1 cellular context compared by ENCODE assay signal in the genomic region with DNA sequence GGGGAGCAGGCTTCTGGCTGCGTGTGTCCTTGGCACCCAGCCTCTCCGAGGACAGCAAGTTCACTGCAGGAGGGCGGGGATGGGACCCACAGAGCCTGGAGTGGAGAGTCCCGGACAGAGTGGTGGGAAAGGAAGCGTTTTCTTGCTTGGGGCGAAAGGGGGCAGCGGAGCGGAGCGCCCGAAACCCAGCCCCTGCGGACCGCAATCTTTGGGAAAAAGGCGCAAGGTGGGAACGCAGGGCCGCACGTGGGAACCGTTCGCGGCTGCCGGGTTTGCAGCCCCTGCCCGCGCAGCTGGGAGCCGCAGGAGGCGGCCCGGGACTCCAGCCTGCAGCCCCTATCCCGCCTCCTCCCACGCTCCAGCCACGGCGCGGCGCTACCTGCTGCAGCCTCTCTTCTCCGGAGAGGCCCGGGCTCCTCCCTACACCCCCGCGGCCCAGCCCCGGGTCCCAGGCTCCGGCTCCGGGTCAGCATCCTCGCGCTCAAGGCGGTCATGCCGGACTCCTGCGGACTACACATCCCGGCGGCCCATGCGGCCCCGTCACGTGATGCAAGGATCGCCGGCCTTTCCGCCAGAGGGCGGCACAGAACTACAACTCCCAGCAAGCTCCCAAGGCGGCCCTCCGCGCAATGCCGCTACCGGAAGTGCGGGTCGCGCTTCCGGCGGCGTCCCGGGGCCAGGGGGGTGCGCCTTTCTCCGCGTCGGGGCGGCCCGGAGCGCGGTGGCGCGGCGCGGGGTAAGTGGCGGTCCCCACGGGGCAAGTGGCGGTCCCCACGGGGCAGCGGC.
A peak's percentile ranks its signal among the peaks of the same experiment; 100 is the strongest.
TF ChIP-seq lines count a peak whose summit lies in the region.

NTHL1 (minus strand) TSS at position 505 of the 786 bp plus-strand sequence; CDS start at position 494, 11 bp downstream.
TSC2 (plus strand) TSS at position 656 of the 786 bp plus-strand sequence. CDS start 631 bp downstream, outside the sequence.

TF ChIP-seq in HepG2, 621 proteins besides CTCF, POLR2A, EP300 and RAD21 (continued from another document and continues in another):
- TF ChIP-seq NFIB (CRISPR knock-in tag; IDR thresholded peaks at IDR 0.05; ENCODE audit: borderline replicate concordance) (no peak), PHF20 (CRISPR knock-in tag; IDR thresholded peaks at IDR 0.05) (peak; percentile 84), ZBTB3 (CRISPR knock-in tag; IDR thresholded peaks at IDR 0.05; ENCODE audit: borderline replicate concordance, low read depth) (no peak), ZSCAN5A (CRISPR knock-in tag; IDR thresholded peaks at IDR 0.05; ENCODE audit: borderline replicate concordance) (no peak), CREB1 (IDR thresholded peaks at IDR 0.05) (peak; percentile 81), CREB1 (CRISPR knock-in tag; IDR thresholded peaks at IDR 0.05) (no peak), HES4 (CRISPR knock-in tag; IDR thresholded peaks at IDR 0.05; ENCODE audit: borderline replicate concordance) (peak; percentile 61; the same call in 1 of the 2 replicates), ZBTB14 (CRISPR knock-in tag; IDR thresholded peaks at IDR 0.05) (no peak), BCLAF1 (IDR thresholded peaks at IDR 0.05) (no peak), ZSCAN12 (CRISPR knock-in tag; IDR thresholded peaks at IDR 0.05) (no peak), JUN (CRISPR knock-in tag; IDR thresholded peaks at IDR 0.05) (no peak), ONECUT2 (CRISPR knock-in tag; IDR thresholded peaks at IDR 0.05) (no peak), MXI1 (IDR thresholded peaks at IDR 0.05; ENCODE audit: borderline replicate concordance, low read depth, low read length) (peak; percentile 90; the same call in 2 of the 3 replicates), SMC3 (IDR thresholded peaks at IDR 0.05; ENCODE audit: low read length) (no peak), SALL2 (CRISPR knock-in tag; IDR thresholded peaks at IDR 0.05) (peak; percentile 53), AHDC1 (CRISPR knock-in tag; IDR thresholded peaks at IDR 0.05; ENCODE audit: borderline replicate concordance) (peak; percentile 47; the same call in 1 of the 2 replicates), ATF7-NPFF (CRISPR knock-in tag; IDR thresholded peaks at IDR 0.05; ENCODE audit: low read depth) (no peak; the same call in 1 of the 2 replicates), SMAD1 (CRISPR knock-in tag; IDR thresholded peaks at IDR 0.05; ENCODE audit: borderline replicate concordance, low read depth) (no peak), ZNF253 (CRISPR knock-in tag; IDR thresholded peaks at IDR 0.05; ENCODE audit: borderline replicate concordance) (no peak), NFAT5 (CRISPR knock-in tag; IDR thresholded peaks at IDR 0.05) (peak; percentile 36; the same call in 1 of the 2 replicates), ZNF234 (CRISPR knock-in tag; conservative IDR thresholded peaks at IDR 0.05) (no peak), SIX4 (CRISPR knock-in tag; IDR thresholded peaks at IDR 0.05) (0 out of 2 replicates have a peak, but pooled peaks have one; percentile 30), GPN1 (CRISPR knock-in tag; IDR thresholded peaks at IDR 0.05; ENCODE audit: borderline replicate concordance) (no peak), ZSCAN22 (CRISPR knock-in tag; IDR thresholded peaks at IDR 0.05) (no peak), ZNF383 (CRISPR knock-in tag; IDR thresholded peaks at IDR 0.05; ENCODE audit: borderline replicate concordance) (peak; percentile 81; the same call in 1 of the 2 replicates), TEAD2 (CRISPR knock-in tag; IDR thresholded peaks at IDR 0.05) (no peak), ZSCAN29 (CRISPR knock-in tag; conservative IDR thresholded peaks at IDR 0.05) (peak; percentile 86; the same call in 1 of the 2 replicates), HNRNPLL (IDR thresholded peaks at IDR 0.05; ENCODE audit: low read depth, low read length, poor library complexity, severe bottlenecking) (peak; percentile 98), ZNF788 (CRISPR knock-in tag; IDR thresholded peaks at IDR 0.05; ENCODE audit: borderline replicate concordance) (peak; percentile 19; the same call in 1 of the 2 replicates), SNAPC2 (CRISPR knock-in tag; IDR thresholded peaks at IDR 0.05) (no peak; the same call in 1 of the 2 replicates)
- TF ChIP-seq, protein P1, sequence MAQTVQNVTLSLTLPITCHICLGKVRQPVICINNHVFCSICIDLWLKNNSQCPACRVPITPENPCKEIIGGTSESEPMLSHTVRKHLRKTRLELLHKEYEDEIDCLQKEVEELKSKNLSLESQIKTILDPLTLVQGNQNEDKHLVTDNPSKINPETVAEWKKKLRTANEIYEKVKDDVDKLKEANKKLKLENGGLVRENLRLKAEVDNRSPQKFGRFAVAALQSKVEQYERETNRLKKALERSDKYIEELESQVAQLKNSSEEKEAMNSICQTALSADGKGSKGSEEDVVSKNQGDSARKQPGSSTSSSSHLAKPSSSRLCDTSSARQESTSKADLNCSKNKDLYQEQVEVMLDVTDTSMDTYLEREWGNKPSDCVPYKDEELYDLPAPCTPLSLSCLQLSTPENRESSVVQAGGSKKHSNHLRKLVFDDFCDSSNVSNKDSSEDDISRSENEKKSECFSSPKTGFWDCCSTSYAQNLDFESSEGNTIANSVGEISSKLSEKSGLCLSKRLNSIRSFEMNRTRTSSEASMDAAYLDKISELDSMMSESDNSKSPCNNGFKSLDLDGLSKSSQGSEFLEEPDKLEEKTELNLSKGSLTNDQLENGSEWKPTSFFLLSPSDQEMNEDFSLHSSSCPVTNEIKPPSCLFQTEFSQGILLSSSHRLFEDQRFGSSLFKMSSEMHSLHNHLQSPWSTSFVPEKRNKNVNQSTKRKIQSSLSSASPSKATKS (CRISPR knock-in tag; IDR thresholded peaks at IDR 0.05): no peak
- TF ChIP-seq, protein P2, sequence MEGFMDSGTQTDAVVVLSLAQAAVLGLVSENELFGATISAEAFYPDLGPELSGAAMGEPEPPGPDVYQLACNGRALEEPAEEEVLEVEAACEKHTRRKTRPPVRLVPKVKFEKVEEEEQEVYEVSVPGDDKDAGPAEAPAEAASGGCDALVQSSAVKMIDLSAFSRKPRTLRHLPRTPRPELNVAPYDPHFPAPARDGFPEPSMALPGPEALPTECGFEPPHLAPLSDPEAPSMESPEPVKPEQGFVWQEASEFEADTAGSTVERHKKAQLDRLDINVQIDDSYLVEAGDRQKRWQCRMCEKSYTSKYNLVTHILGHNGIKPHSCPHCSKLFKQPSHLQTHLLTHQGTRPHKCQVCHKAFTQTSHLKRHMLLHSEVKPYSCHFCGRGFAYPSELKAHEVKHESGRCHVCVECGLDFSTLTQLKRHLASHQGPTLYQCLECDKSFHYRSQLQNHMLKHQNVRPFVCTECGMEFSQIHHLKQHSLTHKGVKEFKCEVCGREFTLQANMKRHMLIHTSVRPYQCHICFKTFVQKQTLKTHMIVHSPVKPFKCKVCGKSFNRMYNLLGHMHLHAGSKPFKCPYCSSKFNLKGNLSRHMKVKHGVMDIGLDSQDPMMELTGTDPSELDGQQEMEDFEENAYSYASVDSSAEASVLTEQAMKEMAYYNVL (CRISPR knock-in tag; IDR thresholded peaks at IDR 0.05; ENCODE audit: borderline replicate concordance): peak; percentile 40; the same call in 1 of the 2 replicates
